1 cellular context compared by ENCODE assay signal in the genomic region with DNA sequence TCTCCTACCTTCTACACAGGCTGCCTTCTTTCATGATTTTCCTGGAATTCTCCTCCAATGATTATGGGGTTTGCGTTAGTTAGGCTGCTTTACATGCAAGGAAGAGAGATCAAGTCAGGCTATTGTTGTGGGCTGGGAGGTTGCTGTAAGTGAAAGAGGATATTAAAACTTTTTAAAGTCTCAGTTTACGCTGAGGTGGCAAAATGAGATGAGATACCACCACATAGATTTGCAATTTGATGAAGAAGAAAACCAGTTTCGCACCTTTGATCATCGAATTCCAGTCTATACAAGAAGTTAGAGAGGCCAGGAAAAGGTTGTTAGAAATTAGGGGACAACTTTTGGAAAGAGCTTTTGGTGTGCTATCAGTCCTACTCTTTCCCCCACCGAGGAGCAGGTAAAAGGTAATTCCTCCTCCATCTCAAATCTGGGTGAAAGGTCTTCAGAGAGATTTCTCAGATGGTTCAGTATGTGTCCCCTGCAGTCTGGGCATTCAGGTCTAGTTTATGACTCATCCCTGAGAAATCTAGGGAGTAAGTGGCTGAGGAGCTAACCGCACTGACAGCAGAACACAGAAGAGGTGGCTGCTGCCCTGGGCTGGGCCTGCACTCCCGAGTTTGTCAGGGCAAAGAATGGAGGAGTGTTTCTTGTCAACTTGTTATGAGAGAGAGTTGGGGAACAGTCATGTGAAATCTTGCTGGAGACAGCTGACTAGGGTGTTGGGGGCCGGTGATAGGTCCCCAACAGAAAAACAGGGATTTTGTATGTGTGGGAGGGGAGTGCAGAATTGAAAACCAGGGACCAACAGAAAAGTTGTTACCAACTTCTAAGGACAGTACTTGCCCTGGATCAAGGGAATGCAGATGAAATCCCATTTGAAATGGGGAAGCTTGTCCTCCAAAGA.
A peak's percentile ranks its signal among the peaks of the same experiment; 100 is the strongest.
TF ChIP-seq lines count a peak whose summit lies in the region.

No MANE protein-coding gene starts in this region.

TF ChIP-seq in SK-N-SH, 30 proteins besides CTCF, POLR2A, EP300 and RAD21 (continued from another document):
- TF ChIP-seq ZBTB33 (IDR thresholded peaks at IDR 0.05; ENCODE audit: borderline replicate concordance, low read depth) (no peak), MEF2A (IDR thresholded peaks at IDR 0.05; ENCODE audit: borderline replicate concordance, low read depth) (no peak), POLR2AphosphoS5 (IDR thresholded peaks at IDR 0.05; ENCODE audit: low read depth, low read length) (no peak), FOSL2 (IDR thresholded peaks at IDR 0.05; ENCODE audit: borderline replicate concordance, low read depth) (peak; percentile 85), RXRA (IDR thresholded peaks at IDR 0.05; ENCODE audit: borderline replicate concordance, low read depth) (peak; percentile 64; the same call in 1 of the 2 replicates), TCF12 (IDR thresholded peaks at IDR 0.05) (peak; percentile 75), TEAD4 (IDR thresholded peaks at IDR 0.05; ENCODE audit: borderline replicate concordance, insufficient read depth) (peak; percentile 68; the same call in 1 of the 2 replicates), MXI1 (IDR thresholded peaks at IDR 0.05; ENCODE audit: low read depth, low read length) (no peak), GATA2 (CRISPR knock-in tag; IDR thresholded peaks at IDR 0.05) (no peak), SIN3A (IDR thresholded peaks at IDR 0.05; ENCODE audit: borderline replicate concordance, low read depth, low read length) (no peak), CHD2 (IDR thresholded peaks at IDR 0.05; ENCODE audit: low read length, partially characterized antibody) (no peak), FOXJ3 (CRISPR knock-in tag; IDR thresholded peaks at IDR 0.05) (no peak), RFX5 (IDR thresholded peaks at IDR 0.05; ENCODE audit: low read length) (peak; percentile 89), USF2 (IDR thresholded peaks at IDR 0.05; ENCODE audit: borderline replicate concordance, low read depth, low read length) (no peak), REST (IDR thresholded peaks at IDR 0.05; ENCODE audit: low read depth, low read length) (no peak), YY1 (IDR thresholded peaks at IDR 0.05; ENCODE audit: low read depth) (no peak), SMC3 (IDR thresholded peaks at IDR 0.05; ENCODE audit: low read depth, low read length) (no peak), NFIC (IDR thresholded peaks at IDR 0.05; ENCODE audit: borderline replicate concordance) (no peak), EZH2phosphoT487 (IDR thresholded peaks at IDR 0.05; ENCODE audit: borderline replicate concordance, low read depth) (no peak)
- TF ChIP-seq, protein P1, sequence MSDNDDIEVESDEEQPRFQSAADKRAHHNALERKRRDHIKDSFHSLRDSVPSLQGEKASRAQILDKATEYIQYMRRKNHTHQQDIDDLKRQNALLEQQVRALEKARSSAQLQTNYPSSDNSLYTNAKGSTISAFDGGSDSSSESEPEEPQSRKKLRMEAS (IDR thresholded peaks at IDR 0.05; ENCODE audit: low read depth): no peak
- TF ChIP-seq, protein P2, sequence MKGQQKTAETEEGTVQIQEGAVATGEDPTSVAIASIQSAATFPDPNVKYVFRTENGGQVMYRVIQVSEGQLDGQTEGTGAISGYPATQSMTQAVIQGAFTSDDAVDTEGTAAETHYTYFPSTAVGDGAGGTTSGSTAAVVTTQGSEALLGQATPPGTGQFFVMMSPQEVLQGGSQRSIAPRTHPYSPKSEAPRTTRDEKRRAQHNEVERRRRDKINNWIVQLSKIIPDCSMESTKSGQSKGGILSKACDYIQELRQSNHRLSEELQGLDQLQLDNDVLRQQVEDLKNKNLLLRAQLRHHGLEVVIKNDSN (IDR thresholded peaks at IDR 0.05; ENCODE audit: borderline replicate concordance, low read depth): no peak
- TF ChIP-seq, protein P3, sequence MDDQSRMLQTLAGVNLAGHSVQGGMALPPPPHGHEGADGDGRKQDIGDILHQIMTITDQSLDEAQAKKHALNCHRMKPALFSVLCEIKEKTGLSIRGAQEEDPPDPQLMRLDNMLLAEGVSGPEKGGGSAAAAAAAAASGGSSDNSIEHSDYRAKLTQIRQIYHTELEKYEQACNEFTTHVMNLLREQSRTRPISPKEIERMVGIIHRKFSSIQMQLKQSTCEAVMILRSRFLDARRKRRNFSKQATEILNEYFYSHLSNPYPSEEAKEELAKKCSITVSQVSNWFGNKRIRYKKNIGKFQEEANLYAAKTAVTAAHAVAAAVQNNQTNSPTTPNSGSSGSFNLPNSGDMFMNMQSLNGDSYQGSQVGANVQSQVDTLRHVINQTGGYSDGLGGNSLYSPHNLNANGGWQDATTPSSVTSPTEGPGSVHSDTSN (IDR thresholded peaks at IDR 0.05): peak; percentile 53
